Comparison of ENCODE assay signal across 8 cellular contexts in genomic region chr22:37051629-37052385, GRCh38. TPM values are rescaled to one million over a fixed set of nuclear protein-coding genes. Genes with fewer than 3 reads are reported as not detected.
DNase-seq lines count a peak whose midpoint lies in the region; ATAC-seq and TF ChIP-seq lines count a peak whose summit lies in the region.

A gene with protein sequence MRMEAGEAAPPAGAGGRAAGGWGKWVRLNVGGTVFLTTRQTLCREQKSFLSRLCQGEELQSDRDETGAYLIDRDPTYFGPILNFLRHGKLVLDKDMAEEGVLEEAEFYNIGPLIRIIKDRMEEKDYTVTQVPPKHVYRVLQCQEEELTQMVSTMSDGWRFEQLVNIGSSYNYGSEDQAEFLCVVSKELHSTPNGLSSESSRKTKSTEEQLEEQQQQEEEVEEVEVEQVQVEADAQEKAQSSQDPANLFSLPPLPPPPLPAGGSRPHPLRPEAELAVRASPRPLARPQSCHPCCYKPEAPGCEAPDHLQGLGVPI (plus strand): TSS chr22:37051742. CDS start chr22:37051761, 19 bp downstream.

- H3K27ac ChIP-seq in lower lobe of right lung: peak within 1 kb of the TSS; percentile 56

- H3K27me3 Mint-ChIP-seq in activated CD4-positive, alpha-beta memory T cell treated with anti-CD3 and anti-CD28 coated beads for 36 hours: no peaks in the 10 kb centered on the region

- in situ Hi-C loops in HAP-1 (cut with MboI; ENCODE audit: low sequenced_read_pairs): no loop called here

- H3K27me3 ChIP-seq in HAP-1 (ENCODE audit: low read depth) (no peaks in the 10 kb centered on the region), lower lobe of right lung (ENCODE audit: low read depth) (no peaks in the 10 kb centered on the region)

- peak within 1 kb of the TSS; percentile 72 for H3K4me3 Mint-ChIP-seq in activated CD4-positive, alpha-beta memory T cell treated with anti-CD3 and anti-CD28 coated beads for 36 hours

- H3K4me1 ChIP-seq in HAP-1 (no peaks in the 10 kb centered on the region), lower lobe of right lung (peaks cover 18% of the 10 kb centered on the region)

- no peaks in the 10 kb centered on the region for H3K9me3 ChIP-seq in HAP-1
- H3K9me3 ChIP-seq in lower lobe of right lung: no peaks in the 10 kb centered on the region

- H3K9me3 Mint-ChIP-seq in activated CD4-positive, alpha-beta memory T cell treated with anti-CD3 and anti-CD28 coated beads for 36 hours: no peaks in the 10 kb centered on the region

- TF ChIP-seq CTCF in lower lobe of right lung (IDR thresholded peaks at IDR 0.05): no peak

- intact Hi-C loops in activated CD4-positive, alpha-beta memory T cell treated with anti-CD3 and anti-CD28 coated beads for 36 hours (cut with micrococcal nuclease): loop anchor here (1.0 kb wide), 1 partner anchor 8 kb away; no protein-coding TSS in a partner anchor
- intact Hi-C loops in lower lobe of right lung (cut with DNase I): no loop called here

- H3K36me3 Mint-ChIP-seq in activated CD4-positive, alpha-beta memory T cell treated with anti-CD3 and anti-CD28 coated beads for 36 hours: peaks cover 5% of the 10 kb centered on the region

- H3K36me3 ChIP-seq in HAP-1 (replicated peaks): no peaks in the 10 kb centered on the region
- H3K36me3 ChIP-seq in lower lobe of right lung: peaks cover 22% of the 10 kb centered on the region

- H3K4me1 Mint-ChIP-seq in activated CD4-positive, alpha-beta memory T cell treated with anti-CD3 and anti-CD28 coated beads for 36 hours (ENCODE audit: low read depth): peaks cover 19% of the 10 kb centered on the region

- CTCF ChIA-PET in activated CD4-positive, alpha-beta memory T cell treated with anti-CD3 and anti-CD28 coated beads for 36 hours (lab: Charles Lee): interaction anchor here (0.7 to 1.6 kb wide), 11 partner anchors 8 to 209 kb away, joined by 3 to 4 read pairs (median 4); partner anchors contain the start of genes MPST and TST

- POLR2A ChIA-PET in activated CD4-positive, alpha-beta memory T cell treated with anti-CD3 and anti-CD28 coated beads for 36 hours (lab: Charles Lee): interaction anchor here (0.6 to 2.0 kb wide), 7 partner anchors 9 to 190 kb away, joined by 3 to 12 read pairs (median 3); no protein-coding TSS in a partner anchor

- ATAC-seq in lower lobe of right lung (peak; percentile 91 to 92), HG02840 (IDR thresholded peaks at IDR 0.05; ENCODE audit: low FRiP score, unreplicated experiment) (no peak)

- peak within 1 kb of the TSS; percentile 37 for H3K4me3 ChIP-seq in HAP-1
- H3K4me3 ChIP-seq in lower lobe of right lung: peak within 1 kb of the TSS; percentile 65

- DNase-seq in DMS153 treated with DMSO at 0.1 percent for 48 hours (lab: John Stamatoyannopoulos, UW; ENCODE audit: unreplicated experiment) (peak; percentile 32), HAP-1 (ENCODE audit: low spot score in 2 of 2) (peak; percentile 60 to 81), NCI-H2171 treated with DMSO at 0.1 percent for 48 hours (lab: John Stamatoyannopoulos, UW) (peak; percentile 49), ecto neural progenitor cell (ENCODE audit: low spot score) (peak; percentile 80), lower lobe of right lung (peak; percentile 79)
- peak; percentile 86 for DNase-seq in activated CD4-positive, alpha-beta memory T cell treated with anti-CD3 and anti-CD28 coated beads for 36 hours
- DNase-seq in stimulated activated CD4-positive, alpha-beta T cell treated with anti-CD3 and anti-CD28 coated beads, Interleukin-4, amount 100 ng/mL, for 48 hours (ENCODE audit: low read depth in 2 of 2): peak; percentile 73 to 75

- H3K27ac Mint-ChIP-seq in activated CD4-positive, alpha-beta memory T cell treated with anti-CD3 and anti-CD28 coated beads for 36 hours: peak within 1 kb of the TSS; percentile 33

RNA-seq across cellular contexts. Expression of the gene that starts here (rescaled TPM):
- total RNA-seq in activated CD4-positive, alpha-beta memory T cell treated with anti-CD3 and anti-CD28 coated beads for 36 hours: 10 to 100 TPM; 46.0 to 47.3 TPM
- total RNA-seq in lower lobe of right lung: 24.2 TPM

Comparison
In these comparisons a context has a peak if more than half of its experiments do, and no peak if none do; other contexts are left out.
1. DNase-seq: peak in every context shown above with its lines; median percentile 86 in activated CD4-positive, alpha-beta memory T cell treated with anti-CD3 and anti-CD28 coated beads for 36 hours; 80 in ecto neural progenitor cell; 79 in lower lobe of right lung; 74 in stimulated activated CD4-positive, alpha-beta T cell treated with anti-CD3 and anti-CD28 coated beads, Interleukin-4, amount 100 ng/mL, for 48 hours; 70 in HAP-1; 49 in NCI-H2171 treated with DMSO at 0.1 percent for 48 hours; 32 in DMS153 treated with DMSO at 0.1 percent for 48 hours.